10 cellular contexts compared by ENCODE assay signal in genomic region chr9:90287567-90288274, GRCh38.
A peak's percentile ranks its signal among the peaks of the same experiment; 100 is the strongest.
DNase-seq lines count a peak whose midpoint lies in the region; ATAC-seq and TF ChIP-seq lines count a peak whose summit lies in the region.
"Had no signal": no experiment of that assay in that cellular context is flagged by ENCODE, and none has a peak within 500 bp of the region (broad histone marks: within the 10 kb centered on the region; RNA-seq: fewer than 3 reads in every experiment).

No MANE protein-coding gene starts in this region.

- H3K27me3 ChIP-seq in PC-3 (ENCODE audit: low read length): no peaks in the 10 kb centered on the region

- H3K9ac ChIP-seq in PC-3 (ENCODE audit: low read length): no peak overlapping the region

- no peaks in the 10 kb centered on the region for H3K4me1 ChIP-seq in PC-3 (ENCODE audit: insufficient read depth, low read length)

- H3K9me2 ChIP-seq in PC-3 (replicated peaks; ENCODE audit: low read length): no peaks in the 10 kb centered on the region

- intact Hi-C loops in PC-3 (cut with micrococcal nuclease): no loop called here

- H3K27ac ChIP-seq in PC-3 (ENCODE audit: low read length): no peak overlapping the region

- no peak overlapping the region for H3K4me2 ChIP-seq in PC-3 (ENCODE audit: low read length)

- TF ChIP-seq POLR2A in GM18505 (IDR thresholded peaks at IDR 0.05; ENCODE audit: borderline replicate concordance, extremely low read depth, insufficient read depth, insufficient read length): peak; percentile 40

- ATAC-seq in GM18505 (IDR thresholded peaks at IDR 0.05; ENCODE audit: unreplicated experiment): peak; percentile 88
- ATAC-seq in GM19463 (IDR thresholded peaks at IDR 0.05; ENCODE audit: unreplicated experiment): peak; percentile 99
- ATAC-seq in HG03139 (IDR thresholded peaks at IDR 0.05; ENCODE audit: unreplicated experiment): peak; percentile 75
- peak; percentile 20 for ATAC-seq in esophagus mucosa
- ATAC-seq in PC-3: no peak
- ATAC-seq: Panc1 had no signal

- no peaks in the 10 kb centered on the region for H3K9me3 ChIP-seq in PC-3 (ENCODE audit: low read length)

- POLR2A ChIA-PET in PC-3 (lab: Charles Lee; ENCODE audit: unreplicated experiment): no interaction called here

- no peaks in the 10 kb centered on the region for H3K79me2 ChIP-seq in PC-3 (ENCODE audit: low read length)

- no peak for DNase-seq in NCI-H526 (lab: John Stamatoyannopoulos, UW)
- DNase-seq in HuH-7 (ENCODE audit: low spot score): no peak
- DNase-seq in PC-3: no peak
- DNase-seq in hippocampal formation (lab: John Stamatoyannopoulos, UW): no peak
- DNase-seq: activated naive CD4-positive, alpha-beta T cell treated with anti-CD3 and anti-CD28 coated beads, Interleukin-2, amount 50 U/mL, for 16 hours had no signal

- H3K36me3 ChIP-seq in PC-3 (ENCODE audit: low read depth, low read length): no peaks in the 10 kb centered on the region

- no TSS peak for BruUV-seq in PC-3 (replicated peaks; lab: Mats Ljungman, UMichigan)

- H3F3A ChIP-seq in PC-3 (ENCODE audit: low read length, unreplicated experiment): no peaks in the 10 kb centered on the region

- no peak overlapping the region for H2AFZ ChIP-seq in PC-3 (ENCODE audit: low read length)

- no peaks in the 10 kb centered on the region for H4K20me1 ChIP-seq in PC-3 (ENCODE audit: low read length)

- CTCF ChIA-PET in PC-3 (lab: Charles Lee): no interaction called here

- TF ChIP-seq CTCF in PC-3 (conservative IDR thresholded peaks at IDR 0.05; ENCODE audit: low read depth, low read length): no peak

- no peak overlapping the region for H3K4me3 ChIP-seq in PC-3 (ENCODE audit: low read length)
